Comparison of ENCODE assay signal across 17 cellular contexts in the genomic region with DNA sequence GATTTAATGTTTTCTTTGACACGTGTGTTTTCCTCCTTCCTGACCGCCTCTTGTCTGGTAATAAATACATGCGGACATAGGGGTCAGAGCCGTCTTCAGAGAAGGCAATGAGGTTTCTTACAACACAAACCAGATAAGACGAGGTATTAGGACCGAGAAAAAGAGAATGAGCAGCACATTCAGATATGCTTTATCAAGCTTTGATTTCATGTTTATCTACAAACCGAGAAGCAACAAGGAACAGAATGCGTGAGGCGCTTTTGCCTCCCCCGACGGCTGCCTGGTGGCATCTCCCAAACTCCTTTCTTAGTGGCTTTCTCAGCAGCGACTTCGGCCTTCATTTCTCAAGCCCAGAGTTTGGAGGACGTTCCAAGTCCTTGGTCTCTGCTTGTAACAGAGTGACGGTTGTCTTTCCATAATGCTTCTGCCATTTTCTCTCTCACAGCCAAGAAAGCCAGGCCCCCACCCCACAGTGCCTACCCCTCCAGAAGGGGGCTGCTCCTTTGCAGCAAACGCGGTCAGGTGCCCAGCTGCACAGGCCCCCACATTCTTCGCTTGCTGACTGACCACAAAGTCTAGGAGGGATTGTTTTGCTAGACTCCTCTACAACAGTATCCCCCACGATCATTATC.
"Had no signal": no experiment of that assay in that cellular context is flagged by ENCODE, and none has a peak within 500 bp of the region (broad histone marks: within the 10 kb centered on the region; RNA-seq: fewer than 3 reads in every experiment).

No MANE protein-coding gene starts in this region.

- H3K27ac Mint-ChIP-seq: activated CD4-positive, alpha-beta memory T cell treated with anti-CD3 and anti-CD28 coated beads for 36 hours; activated CD8-positive, alpha-beta memory T cell treated with anti-CD3 and anti-CD28 coated beads, Interleukin-2, amount 10 ng/mL, durations not matched to agents 7 days and 5 days; activated naive CD8-positive, alpha-beta T cell treated with anti-CD3 and anti-CD28 coated beads, Interleukin-2, amount 10 ng/mL, durations not matched to agents 7 days and 5 days; activated T-helper 1 cell treated with anti-CD3 and anti-CD28 coated beads, Interleukin-12 subunit alpha, Interleukin-12 subunit beta, Interleukin-2, Interleukin-4 antibody, amounts not matched to agents 30 ng/mL and 10 ng/mL and 1 ng/mL, durations not matched to agents 14 hours and 24 hours and 36 hours; memory B cell had no signal

- H3K9me3 ChIP-seq: heart left ventricle, prostate gland, spleen, testis, vagina had no signal

- H3K4me1 Mint-ChIP-seq: memory B cell had no signal

- H3K27me3 Mint-ChIP-seq: activated CD4-positive, alpha-beta memory T cell treated with anti-CD3 and anti-CD28 coated beads for 36 hours; activated CD8-positive, alpha-beta memory T cell treated with anti-CD3 and anti-CD28 coated beads, Interleukin-2, amount 10 ng/mL, durations not matched to agents 7 days and 5 days; activated naive CD8-positive, alpha-beta T cell treated with anti-CD3 and anti-CD28 coated beads, Interleukin-2, amount 10 ng/mL, durations not matched to agents 7 days and 5 days; memory B cell had no signal

- H3K4me3 Mint-ChIP-seq: activated CD4-positive, alpha-beta memory T cell treated with anti-CD3 and anti-CD28 coated beads for 36 hours; activated CD8-positive, alpha-beta memory T cell treated with anti-CD3 and anti-CD28 coated beads, Interleukin-2, amount 10 ng/mL, durations not matched to agents 7 days and 5 days; activated naive CD8-positive, alpha-beta T cell treated with anti-CD3 and anti-CD28 coated beads, Interleukin-2, amount 10 ng/mL, durations not matched to agents 7 days and 5 days; activated T-helper 1 cell treated with anti-CD3 and anti-CD28 coated beads, Interleukin-12 subunit alpha, Interleukin-12 subunit beta, Interleukin-2, Interleukin-4 antibody, amounts not matched to agents 30 ng/mL and 10 ng/mL and 1 ng/mL, durations not matched to agents 14 hours and 24 hours and 36 hours; memory B cell had no signal

- ATAC-seq: activated CD8-positive, alpha-beta memory T cell treated with anti-CD3 and anti-CD28 coated beads, Interleukin-2, amount 10 ng/mL, durations not matched to agents 7 days and 5 days; heart left ventricle; left cardiac atrium had no signal

- DNase-seq: activated CD4-positive, alpha-beta memory T cell treated with anti-CD3 and anti-CD28 coated beads for 36 hours; activated CD8-positive, alpha-beta memory T cell treated with anti-CD3 and anti-CD28 coated beads, Interleukin-2, amount 10 ng/mL, durations not matched to agents 7 days and 5 days; activated naive CD8-positive, alpha-beta T cell treated with anti-CD3 and anti-CD28 coated beads, Interleukin-2, amount 10 ng/mL, durations not matched to agents 7 days and 5 days; amygdala; heart left ventricle; islet precursor cell; left cardiac atrium; spleen; stimulated activated CD4-positive, alpha-beta T cell treated with anti-CD3 and anti-CD28 coated beads, Interleukin-4, amount 100 ng/mL, for 1 hour; stimulated activated naive CD4-positive, alpha-beta T cell; T-helper 1 cell; testis; WERI-Rb-1 had no signal

- H3K9me3 Mint-ChIP-seq: activated CD4-positive, alpha-beta memory T cell treated with anti-CD3 and anti-CD28 coated beads for 36 hours; activated naive CD8-positive, alpha-beta T cell treated with anti-CD3 and anti-CD28 coated beads, Interleukin-2, amount 10 ng/mL, durations not matched to agents 7 days and 5 days; activated T-helper 1 cell treated with anti-CD3 and anti-CD28 coated beads, Interleukin-12 subunit alpha, Interleukin-12 subunit beta, Interleukin-2, Interleukin-4 antibody, amounts not matched to agents 30 ng/mL and 10 ng/mL and 1 ng/mL, durations not matched to agents 14 hours and 24 hours and 36 hours; memory B cell had no signal

- H3K4me1 ChIP-seq: prostate gland, testis, vagina had no signal

- H3K27me3 ChIP-seq: heart left ventricle, spleen, testis, vagina had no signal

- H3K27ac ChIP-seq: heart left ventricle, prostate gland, spleen, testis, vagina, WERI-Rb-1 had no signal
